Comparison of ENCODE assay signal across 14 cellular contexts in genomic region chr9:95017661-95018060, GRCh38.
DNase-seq lines count a peak whose midpoint lies in the region; ATAC-seq and TF ChIP-seq lines count a peak whose summit lies in the region.
"Had no signal": no experiment of that assay in that cellular context is flagged by ENCODE, and none has a peak within 500 bp of the region (broad histone marks: within the 10 kb centered on the region; RNA-seq: fewer than 3 reads in every experiment).

No MANE protein-coding gene starts in this region.

- no peak for TF ChIP-seq POLR2A in heart left ventricle (IDR thresholded peaks at IDR 0.05)
- TF ChIP-seq POLR2A in upper lobe of left lung (IDR thresholded peaks at IDR 0.05): no peak

- ATAC-seq in heart left ventricle (no peak), left cardiac atrium (no peak), upper lobe of left lung (ENCODE audit: low FRiP score in 2 of 2) (no peak), HG03457 (IDR thresholded peaks at IDR 0.05; ENCODE audit: unreplicated experiment) (no peak), HG03442 (IDR thresholded peaks at IDR 0.05; ENCODE audit: unreplicated experiment) (no peak), omental fat pad (ENCODE audit: low FRiP score) (no peak)
- ATAC-seq: natural killer cell had no signal

- peaks cover 75% of the 10 kb centered on the region for H3K4me1 Mint-ChIP-seq in osteocyte (ENCODE audit: unreplicated experiment)

- H3K4me3 ChIP-seq in heart left ventricle: peak overlapping the region in 3 of 12 donors; percentile 17 to 22 (median 19)
- H3K4me3 ChIP-seq in epithelial cell of esophagus (ENCODE audit: low read length): no peak overlapping the region
- H3K4me3 ChIP-seq in upper lobe of left lung: no peak overlapping the region
- H3K4me3 ChIP-seq: spleen had no signal

- peaks cover 0 to 91% (median 65%) of the 10 kb centered on the region in 9 donors for H3K36me3 ChIP-seq in heart left ventricle
- peaks cover 0 to 30% (median 2%) of the 10 kb centered on the region in 4 donors for H3K36me3 ChIP-seq in upper lobe of left lung

- H3K4me3 Mint-ChIP-seq in osteocyte (ENCODE audit: unreplicated experiment): no peak overlapping the region
- H3K4me3 Mint-ChIP-seq: natural killer cell had no signal

- no peaks in the 10 kb centered on the region for H3K27me3 Mint-ChIP-seq in osteocyte (ENCODE audit: unreplicated experiment)

- DNase-seq in heart left ventricle: no peak
- DNase-seq in left cardiac atrium: no peak
- DNase-seq in epithelial cell of esophagus (ENCODE audit: low read depth): peak; percentile 58
- no peak for DNase-seq in osteocyte (ENCODE audit: extremely low spot score, unreplicated experiment)
- DNase-seq in upper lobe of left lung: no peak
- DNase-seq in omental fat pad (ENCODE audit: low spot score): no peak
- DNase-seq: activated naive CD4-positive, alpha-beta T cell treated with Interleukin-2 at 50 U/mL for 16 hours; Caco-2; natural killer cell; NCI-H1417 treated with DMSO at 0.1 percent for 48 hours; NCI-H526; spleen had no signal

- H3K9me3 ChIP-seq in heart left ventricle: no peaks in the 10 kb centered on the region
- no peaks in the 10 kb centered on the region for H3K9me3 ChIP-seq in upper lobe of left lung
- H3K9me3 ChIP-seq: Caco-2, spleen had no signal

- no peak for TF ChIP-seq EP300 in upper lobe of left lung (IDR thresholded peaks at IDR 0.05)

- peak overlapping the region in 11 of 12 donors; percentile 53 to 99 (median 76) for H3K27ac ChIP-seq in heart left ventricle
- peak overlapping the region; percentile 33 to 77 (median 72) for H3K27ac ChIP-seq in upper lobe of left lung

- H3K9me3 Mint-ChIP-seq in osteocyte (ENCODE audit: unreplicated experiment): no peaks in the 10 kb centered on the region
- H3K9me3 Mint-ChIP-seq: natural killer cell had no signal

- 52 to 71% (median 69%) methylated on average over 2 of the region's 2 CpGs for WGBS in heart left ventricle, 4 donors
- 92 to 96% methylated on average over 2 of the region's 2 CpGs for WGBS in upper lobe of left lung, 2 donors

- peak overlapping the region; percentile 80 for H3K27ac Mint-ChIP-seq in osteocyte (ENCODE audit: unreplicated experiment)
- H3K27ac Mint-ChIP-seq: natural killer cell had no signal

- H3K36me3 Mint-ChIP-seq in osteocyte (ENCODE audit: unreplicated experiment): peaks cover 66% of the 10 kb centered on the region

- H3K27me3 ChIP-seq in heart left ventricle: no peaks in the 10 kb centered on the region
- H3K27me3 ChIP-seq in upper lobe of left lung: no peaks in the 10 kb centered on the region
- H3K27me3 ChIP-seq: spleen had no signal

- no peak for TF ChIP-seq CTCF in heart left ventricle (IDR thresholded peaks at IDR 0.05)
- no peak for TF ChIP-seq CTCF in epithelial cell of esophagus (IDR thresholded peaks at IDR 0.05; ENCODE audit: insufficient read depth, low read depth, low read length, missing control alignments)
- TF ChIP-seq CTCF in osteocyte (IDR thresholded peaks at IDR 0.05): no peak
- TF ChIP-seq CTCF in upper lobe of left lung (IDR thresholded peaks at IDR 0.05): no peak
- TF ChIP-seq CTCF in omental fat pad (IDR thresholded peaks at IDR 0.05): no peak

- intact Hi-C loops in heart left ventricle (cut with DNase I): loop anchor here in 3 of 10 donors (5.0 kb wide), 3 partner anchors 65 to 235 kb away; no protein-coding TSS in a partner anchor
- intact Hi-C loops in left cardiac atrium (cut with DNase I): no loop called here

- H3K4me1 ChIP-seq in heart left ventricle: peaks cover 9 to 100% (median 78%) of the 10 kb centered on the region in 12 donors
- H3K4me1 ChIP-seq in upper lobe of left lung: peaks cover 10 to 36% (median 29%) of the 10 kb centered on the region in 4 donors
- H3K4me1 ChIP-seq: Caco-2 had no signal
